Comparison of ENCODE assay signal across 9 cellular contexts in the genomic region with DNA sequence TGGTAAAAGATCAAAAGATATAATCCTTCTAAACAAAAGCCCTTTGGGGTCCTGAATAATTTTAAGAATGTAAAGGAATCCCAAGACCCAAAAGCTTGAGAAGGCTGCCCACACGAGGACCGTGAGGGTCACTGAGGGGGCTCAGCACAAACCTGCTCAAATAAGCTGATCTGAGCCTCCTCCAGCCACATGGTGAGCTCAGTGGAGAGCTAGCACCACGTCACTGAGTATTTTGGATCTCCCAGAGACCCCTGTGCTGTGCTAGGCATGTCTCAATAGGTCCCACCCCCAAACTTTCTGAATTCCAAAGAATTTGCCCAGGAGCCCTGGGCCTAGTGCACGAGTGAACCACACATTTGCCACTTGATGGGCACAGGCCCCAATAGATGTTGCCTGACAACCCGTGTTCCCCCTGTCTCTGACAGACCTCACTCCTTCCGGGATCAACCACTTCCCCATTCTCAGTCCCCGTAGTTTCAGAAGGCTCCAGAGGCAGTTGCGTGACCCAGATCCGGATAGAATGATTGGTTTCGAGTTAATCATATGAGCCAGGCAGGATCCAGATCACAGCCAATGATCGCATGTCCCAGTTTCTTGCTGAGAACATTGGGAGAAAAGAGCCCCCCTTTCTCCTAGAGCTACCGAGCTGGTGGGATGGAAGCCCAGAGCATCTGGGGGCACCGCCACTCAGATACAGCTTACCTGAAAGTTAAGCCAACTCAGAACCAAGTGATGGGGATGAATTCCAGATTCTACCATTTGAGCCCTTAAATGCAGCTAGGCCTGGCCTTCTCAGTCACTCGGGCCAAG.
DNase-seq lines count a peak whose midpoint lies in the region; ATAC-seq lines count a peak whose summit lies in the region.
"Had no signal": no experiment of that assay in that cellular context is flagged by ENCODE, and none has a peak within 500 bp of the region (broad histone marks: within the 10 kb centered on the region; RNA-seq: fewer than 3 reads in every experiment).

No MANE protein-coding gene starts in this region.

- peaks cover 15 to 67% (median 63%) of the 10 kb centered on the region in 5 donors for H3K4me1 ChIP-seq in subcutaneous abdominal adipose tissue (ENCODE audit: control insufficient read depth in 5 of 5, insufficient read depth in 5 of 5, low read length in 5 of 5)

- H3K4me3 ChIP-seq in subcutaneous abdominal adipose tissue (ENCODE audit: low read depth in 1 of 5, low read length in 5 of 5) = no peak overlapping the region
- H3K4me3 ChIP-seq: body of pancreas had no signal

- H3K27me3 ChIP-seq in subcutaneous abdominal adipose tissue (ENCODE audit: control insufficient read depth in 5 of 5, insufficient read depth in 4 of 5, low read length in 5 of 5) = no peaks in the 10 kb centered on the region
- H3K27me3 ChIP-seq: body of pancreas had no signal

- no peak overlapping the region for H3K9ac ChIP-seq in subcutaneous abdominal adipose tissue (ENCODE audit: low read length in 5 of 5)

- peaks cover 0 to 60% (median 56%) of the 10 kb centered on the region in 5 donors for H3K36me3 ChIP-seq in subcutaneous abdominal adipose tissue (ENCODE audit: control insufficient read depth in 5 of 5, insufficient read depth in 5 of 5, low read length in 5 of 5)

- H3K27ac ChIP-seq in subcutaneous abdominal adipose tissue (ENCODE audit: low read depth, low read length) = peak overlapping the region; percentile 65

- DNase-seq in KG1 (lab: John Stamatoyannopoulos, UW) (peak; percentile 70), Right ventricle myocardium superior (peak; percentile 47), HUDEP-2 (lab: John Stamatoyannopoulos, UW; ENCODE audit: unreplicated experiment in 76 of 76) (no peak), HuH-7.5 (ENCODE audit: low spot score) (no peak), A172 (ENCODE audit: low spot score) (no peak)

- H3K9me3 ChIP-seq in subcutaneous abdominal adipose tissue (ENCODE audit: control insufficient read depth in 5 of 5, low read length in 5 of 5) = no peaks in the 10 kb centered on the region
- H3K9me3 ChIP-seq: body of pancreas had no signal

- peak; percentile 56 for ATAC-seq in GM21381 (IDR thresholded peaks at IDR 0.05; ENCODE audit: unreplicated experiment)
- peak; percentile 11 for ATAC-seq in Right ventricle myocardium superior (ENCODE audit: poor library complexity)
- no peak for ATAC-seq in GM19455 (IDR thresholded peaks at IDR 0.05; ENCODE audit: unreplicated experiment)
- ATAC-seq: body of pancreas had no signal

- intact Hi-C loops in Right ventricle myocardium superior (cut with DNase I) = no loop called here

Comparison
In these comparisons a context has a peak if more than half of its experiments do, and no peak if none do; other contexts are left out.
1. DNase-seq: peak in KG1 (single experiment) and Right ventricle myocardium superior (single experiment); none in HUDEP-2 (0 of 76), HuH-7.5 (single experiment) and A172 (single experiment).